In genomic region chr6:113642714-113643442, GRCh38 we compare ENCODE assay signal across 1 cellular context.
A peak's percentile ranks its signal among the peaks of the same experiment; 100 is the strongest.
TF ChIP-seq lines count a peak whose summit lies in the region.

No MANE protein-coding gene starts in this region.

TF ChIP-seq in HepG2, 621 proteins besides CTCF, POLR2A, EP300 and RAD21 (continued from another document and continues in another):
- TF ChIP-seq FOSL1 (CRISPR knock-in tag; IDR thresholded peaks at IDR 0.05; ENCODE audit: borderline replicate concordance) (peak; percentile 48; the same call in 1 of the 2 replicates), ZNF430 (CRISPR knock-in tag; IDR thresholded peaks at IDR 0.05) (peak; percentile 71), ZFY (CRISPR knock-in tag; IDR thresholded peaks at IDR 0.05) (0 out of 2 replicates have a peak, but pooled peaks have one; percentile 25), ZNF629 (CRISPR knock-in tag; conservative IDR thresholded peaks at IDR 0.05) (peak; percentile 38), GATAD2A (CRISPR knock-in tag; IDR thresholded peaks at IDR 0.05) (peak; percentile 93), HMGXB3 (CRISPR knock-in tag; IDR thresholded peaks at IDR 0.05; ENCODE audit: borderline replicate concordance) (0 out of 2 replicates have a peak, but pooled peaks have one; percentile 14), AKAP8 (CRISPR knock-in tag; IDR thresholded peaks at IDR 0.05) (0 out of 2 replicates have a peak, but pooled peaks have one; percentile 17), ZNF589 (CRISPR knock-in tag; conservative IDR thresholded peaks at IDR 0.05) (peak; percentile 54; the same call in 1 of the 2 replicates), SIX1 (CRISPR knock-in tag; IDR thresholded peaks at IDR 0.05; ENCODE audit: borderline replicate concordance) (peak; percentile 54; the same call in 1 of the 2 replicates), ZBTB1 (CRISPR knock-in tag; IDR thresholded peaks at IDR 0.05; ENCODE audit: borderline replicate concordance) (no peak), TFDP1 (CRISPR knock-in tag; IDR thresholded peaks at IDR 0.05; ENCODE audit: borderline replicate concordance) (peak; percentile 30; the same call in 1 of the 2 replicates), U2AF1 (optimal IDR thresholded peaks at IDR 0.05; ENCODE audit: low read depth, low read length) (peak; percentile 33), GTF2F1 (IDR thresholded peaks at IDR 0.05; ENCODE audit: low read length) (0 out of 2 replicates have a peak, but pooled peaks have one; percentile 48), NONO (IDR thresholded peaks at IDR 0.05) (no peak), NONO (CRISPR knock-in tag; conservative IDR thresholded peaks at IDR 0.05) (peak; percentile 80), ZNF556 (CRISPR knock-in tag; IDR thresholded peaks at IDR 0.05; ENCODE audit: borderline replicate concordance) (peak; percentile 40; the same call in 1 of the 2 replicates), STAG1 (CRISPR knock-in tag; IDR thresholded peaks at IDR 0.05) (peak; percentile 17), ZNF784 (CRISPR knock-in tag; IDR thresholded peaks at IDR 0.05; ENCODE audit: borderline replicate concordance) (no peak), SMAD3 (CRISPR knock-in tag; IDR thresholded peaks at IDR 0.05) (0 out of 2 replicates have a peak, but pooled peaks have one; percentile 37), NR2F6 (IDR thresholded peaks at IDR 0.05) (peak; percentile 88), NR2F6 (CRISPR knock-in tag; IDR thresholded peaks at IDR 0.05) (peak; percentile 76), FOXA3 (CRISPR knock-in tag; IDR thresholded peaks at IDR 0.05) (peak; percentile 94), ZNF639 (CRISPR knock-in tag; conservative IDR thresholded peaks at IDR 0.05) (no peak), ZSCAN21 (CRISPR knock-in tag; IDR thresholded peaks at IDR 0.05; ENCODE audit: borderline replicate concordance) (peak; percentile 26; the same call in 1 of the 2 replicates), ZNF574 (CRISPR knock-in tag; IDR thresholded peaks at IDR 0.05) (peak; percentile 75), RORA (CRISPR knock-in tag; IDR thresholded peaks at IDR 0.05) (peak; percentile 94; the same call in 1 of the 2 replicates), KDM3A (CRISPR knock-in tag; IDR thresholded peaks at IDR 0.05; ENCODE audit: low read depth) (0 out of 2 replicates have a peak, but pooled peaks have one; percentile 30), AKNA (CRISPR knock-in tag; IDR thresholded peaks at IDR 0.05; ENCODE audit: borderline replicate concordance) (no peak), ZEB1 (IDR thresholded peaks at IDR 0.05; ENCODE audit: insufficient replicate concordance, low read depth) (peak; percentile 96), ERF (CRISPR knock-in tag; IDR thresholded peaks at IDR 0.05) (peak; percentile 64; the same call in 1 of the 2 replicates), HDAC2 (CRISPR knock-in tag; IDR thresholded peaks at IDR 0.05) (peak; percentile 92)
